ENCODE assay signal across 8 cellular contexts in genomic region chr15:59691194-59691805, GRCh38. TPM values are rescaled to one million over a fixed set of nuclear protein-coding genes. Genes with fewer than 3 reads are reported as not detected.
A peak's percentile ranks its signal among the peaks of the same experiment; 100 is the strongest.
DNase-seq lines count a peak whose midpoint lies in the region; ATAC-seq, FAIRE-seq and TF ChIP-seq lines count a peak whose summit lies in the region.

No MANE protein-coding gene starts in this region.

- no peaks in the 10 kb centered on the region for H3K9me3 Mint-ChIP-seq in Caco-2 (ENCODE audit: unreplicated experiment)

- FAIRE-seq in HTR-8/SVneo (lab: Jason Lieb, UNC) = no peak
- FAIRE-seq in HepG2 (lab: Jason Lieb, UNC) = peak; percentile 52

- H3K4me1 ChIP-seq in Caco-2 (0 out of 2 replicates have a peak, but pooled peaks cover 4% of the 10 kb centered on the region), body of pancreas (peaks cover 22% of the 10 kb centered on the region), HepG2 (ENCODE audit: insufficient read depth, low read length) (peaks cover 32% of the 10 kb centered on the region), thyroid gland (peaks cover 5 to 12% of the 10 kb centered on the region in 2 donors)

- POLR2A ChIA-PET in Caco-2 (lab: Charles Lee) = interaction anchor here (0.8 kb wide), 1 partner anchor 34 kb away, joined by 4 read pairs; the partner anchor contains the start of gene GTF2A2
- POLR2A ChIA-PET in RWPE1 (lab: Yijun Ruan, JAX; ENCODE audit: low non-redundant PET) = no interaction called here
- POLR2A ChIA-PET in HepG2 (lab: Yijun Ruan, JAX) = no interaction called here

- H3K79me2 ChIP-seq in HepG2 (ENCODE audit: insufficient read depth, low read length) = peaks cover 24% of the 10 kb centered on the region

- TF ChIP-seq EP300 in HepG2 (IDR thresholded peaks at IDR 0.05; ENCODE audit: low read depth in 2 of 2, low read length in 2 of 2) (no peak), HepG2 (CRISPR knock-in tag; IDR thresholded peaks at IDR 0.05; ENCODE audit: borderline replicate concordance) (no peak)

- in situ Hi-C loops in HepG2 (cut with HindIII; ENCODE audit: extremely low pct_ligation_motif_present, low pct_unique_long_range_greater_than_20kb) = loop anchor here (25.0 kb wide), 1 partner anchor 771 kb away; no protein-coding TSS in a partner anchor

- peaks cover 17% of the 10 kb centered on the region for H4K20me1 ChIP-seq in HepG2 (ENCODE audit: insufficient read depth, low read length)

- 5 to 14% methylated on average over 1 of the region's 1 CpG for WGBS in body of pancreas, 2 donors
- 0% methylated on average over 1 of the region's 1 CpG for WGBS in HepG2 (ENCODE audit: low lambda C conversion rate)
- 58 to 69% methylated on average over 1 of the region's 1 CpG for WGBS in thyroid gland, 2 donors

- BruUV-seq in Caco-2 (replicated peaks; lab: Mats Ljungman, UMichigan) (no TSS peak), HepG2 (replicated peaks; lab: Mats Ljungman, UMichigan) (no TSS peak)

- no peak overlapping the region for H3K9ac ChIP-seq in HepG2 (ENCODE audit: insufficient read depth, low read depth, low read length)

- peaks cover 22% of the 10 kb centered on the region for H3K36me3 Mint-ChIP-seq in Caco-2 (ENCODE audit: insufficient read depth, unreplicated experiment)

- H3K36me3 ChIP-seq in Caco-2 (ENCODE audit: control insufficient read depth, insufficient read depth, low read length) = no peaks in the 10 kb centered on the region
- no peaks in the 10 kb centered on the region for H3K36me3 ChIP-seq in body of pancreas (replicated peaks in 1 of 2; ENCODE audit: insufficient read depth in 1 of 2, low read depth in 2 of 2)
- peaks cover 1 to 3% of the 10 kb centered on the region in 2 experiments; a peak in 3 of 5 replicates for H3K36me3 ChIP-seq in HepG2 (replicated peaks in 1 of 2; ENCODE audit: control insufficient read depth in 1 of 2, insufficient read depth in 2 of 2, low read length in 2 of 2)
- H3K36me3 ChIP-seq in thyroid gland = no peaks in the 10 kb centered on the region

- H3K27ac Mint-ChIP-seq in Caco-2 (ENCODE audit: unreplicated experiment) = no peak overlapping the region

- no peak for TF ChIP-seq RAD21 in HepG2 (CRISPR knock-in tag; IDR thresholded peaks at IDR 0.05)

- no peak overlapping the region for H2AFZ ChIP-seq in HepG2 (ENCODE audit: low read length)

- TF ChIP-seq POLR2A in body of pancreas (IDR thresholded peaks at IDR 0.05) (no peak), HepG2 (IDR thresholded peaks at IDR 0.05; ENCODE audit: insufficient read depth in 1 of 2, low read depth in 2 of 2, low read length in 2 of 2) (no peak), thyroid gland (IDR thresholded peaks at IDR 0.05) (no peak)

- TF ChIP-seq CTCF in Caco-2 (IDR thresholded peaks at IDR 0.05; ENCODE audit: insufficient read depth in 1 of 2, low read depth in 1 of 2, low read length in 1 of 2, severe bottlenecking in 1 of 2, unreplicated experiment in 1 of 2) (peak; percentile 52 to 53), RWPE1 (conservative IDR thresholded peaks at IDR 0.05; ENCODE audit: low read depth) (peak; percentile 89), body of pancreas (IDR thresholded peaks at IDR 0.05) (peak in 6 of 7 experiments; percentile 38 to 70 (median 60)), HepG2 (CRISPR knock-in tag; IDR thresholded peaks at IDR 0.05) (peak; percentile 36), thyroid gland (IDR thresholded peaks at IDR 0.05) (peak; percentile 16 to 71 (median 46))

- peaks cover 14% of the 10 kb centered on the region for H3K4me1 Mint-ChIP-seq in Caco-2 (ENCODE audit: low read depth, unreplicated experiment)

- no peak overlapping the region for H3K4me2 ChIP-seq in HepG2 (ENCODE audit: low read depth, low read length)

- DNase-seq in Caco-2 (peak in 1 of 2 experiments; percentile 46), HTR-8/SVneo (ENCODE audit: insufficient read length, low spot score) (peak; percentile 32), RWPE1 (ENCODE audit: low spot score) (peak; percentile 37), body of pancreas (peak; percentile 33 to 70 (median 56)), HepG2 (ENCODE audit: low spot score) (peak; percentile 28), thyroid gland (peak; percentile 23 to 38), sciatic nerve (ENCODE audit: low spot score) (no peak)

- H3K27me3 ChIP-seq in Caco-2 (replicated peaks; ENCODE audit: control insufficient read depth, insufficient read depth, low read length) (no peaks in the 10 kb centered on the region), body of pancreas (no peaks in the 10 kb centered on the region), HepG2 (ENCODE audit: control insufficient read depth in 1 of 2, insufficient read depth in 2 of 2, low read length in 2 of 2) (no peaks in the 10 kb centered on the region; a peak in 3 of 5 replicates), thyroid gland (no peaks in the 10 kb centered on the region)

- H3K27ac ChIP-seq in RWPE1 (no peak overlapping the region), body of pancreas (no peak overlapping the region), HepG2 (ENCODE audit: extremely low read length, insufficient read depth, low read length) (no peak overlapping the region), thyroid gland (peak overlapping the region in 1 of 3 donors; percentile 3)

- no peak overlapping the region for H3K4me3 ChIP-seq in Caco-2 (ENCODE audit: low read depth, low read length)
- no peak overlapping the region for H3K4me3 ChIP-seq in body of pancreas
- H3K4me3 ChIP-seq in HepG2 (replicated peaks in 1 of 3; ENCODE audit: insufficient read depth in 1 of 3, low read depth in 2 of 3, low read length in 3 of 3) = no peak overlapping the region
- no peak overlapping the region for H3K4me3 ChIP-seq in thyroid gland (replicated peaks in 1 of 3)

- ATAC-seq in body of pancreas = no peak
- no peak for ATAC-seq in HepG2
- no peak for ATAC-seq in GM21737 (IDR thresholded peaks at IDR 0.05; ENCODE audit: unreplicated experiment)
- no peak for ATAC-seq in sciatic nerve

- CTCF ChIA-PET in Caco-2 (lab: Charles Lee) = interaction anchor here (0.8 kb wide), 1 partner anchor 637 kb away, joined by 3 read pairs; no protein-coding TSS in a partner anchor
- CTCF ChIA-PET in RWPE1 (lab: Yijun Ruan, JAX) = interaction anchor here (0.6 to 2.7 kb wide), 13 partner anchors 9 to 1014 kb away, joined by 3 to 16 read pairs (median 3); no protein-coding TSS in a partner anchor
- CTCF ChIA-PET in HepG2 (lab: Yijun Ruan, JAX; ENCODE audit: low intra/inter-chr PET ratio, low total read pairs) = interaction anchor here (0.9 to 1.9 kb wide), 2 partner anchors 489 to 635 kb away, joined by 4 to 8 read pairs; no protein-coding TSS in a partner anchor

- H3K9me3 ChIP-seq in Caco-2 = no peaks in the 10 kb centered on the region
- H3K9me3 ChIP-seq in body of pancreas = no peaks in the 10 kb centered on the region
- no peaks in the 10 kb centered on the region for H3K9me3 ChIP-seq in HepG2 (ENCODE audit: low read length)
- H3K9me3 ChIP-seq in thyroid gland = no peaks in the 10 kb centered on the region

- intact Hi-C loops in Caco-2 (cut with micrococcal nuclease; ENCODE audit: unreplicated experiment) (loop anchor here (1.0 to 2.0 kb wide), 2 partner anchors 34 to 489 kb away; no protein-coding TSS in a partner anchor), body of pancreas (cut with DNase I) (no loop called here), HepG2 (cut with micrococcal nuclease; ENCODE audit: unreplicated experiment) (loop anchor here (2.0 kb wide), 1 partner anchor 636 kb away; no protein-coding TSS in a partner anchor), thyroid gland (cut with DNase I) (no loop called here), sciatic nerve (cut with DNase I) (no loop called here)

- no peak overlapping the region for H3K4me3 Mint-ChIP-seq in Caco-2 (ENCODE audit: unreplicated experiment)

- no peaks in the 10 kb centered on the region for H3K27me3 Mint-ChIP-seq in Caco-2 (ENCODE audit: insufficient read depth, unreplicated experiment)

RNA-seq across cellular contexts. Expression of gene BNIP2, which starts 2.2 kb away (rescaled TPM):
- 54.0 and 56.0 TPM in 2 replicates for total RNA-seq in Caco-2 (2022)
- total RNA-seq in body of pancreas = 10 to 100 TPM; 44.2 to 91.1 TPM
- 55.1 and 57.6 TPM in 2 replicates for total RNA-seq in HepG2 (2016; rRNA removed; fragmentation: Illumina TruSeq; extraction: Trizol)
- total RNA-seq in HepG2 (2016; cell fraction: cytosol; rRNA removed; fragmentation: Illumina TruSeq; extraction: Trizol; ENCODE audit: low read depth) = 14.7 and 15.0 TPM in 2 replicates
- 53.0 and 56.3 TPM in 2 replicates for total RNA-seq in HepG2 (2016; cell fraction: insoluble cytoplasmic fraction; rRNA removed; fragmentation: Illumina TruSeq; extraction: Trizol)
- 19.6 and 21.1 TPM in 2 replicates for total RNA-seq in HepG2 (2016; cell fraction: membrane; rRNA removed; fragmentation: Illumina TruSeq; extraction: Trizol)
- total RNA-seq in HepG2 (2016; cell fraction: nucleus; rRNA removed; fragmentation: Illumina TruSeq; extraction: Trizol) = 59.8 and 62.4 TPM in 2 replicates
- polyA plus RNA-seq in HepG2 (2011; rRNA removed) = 11.9 and 17.4 TPM in 2 replicates
- 15.1 and 17.3 TPM in 2 replicates for polyA plus RNA-seq in HepG2 (2011; cell fraction: cytosol; rRNA removed)
- 20.7 and 22.5 TPM in 2 replicates for polyA plus RNA-seq in HepG2 (2011; cell fraction: nucleus; rRNA removed)
- polyA plus RNA-seq in HepG2 (2012) = 24.1 and 27.1 TPM in 2 replicates
- polyA plus RNA-seq in HepG2 (2016; cell fraction: cytosol; fragmentation: Illumina TruSeq; extraction: Trizol; ENCODE audit: low read depth) = 3.1 and 4.4 TPM in 2 replicates
- polyA plus RNA-seq in HepG2 (2016; cell fraction: insoluble cytoplasmic fraction; fragmentation: Illumina TruSeq; extraction: Trizol; ENCODE audit: low read depth) = 39.2 and 39.8 TPM in 2 replicates
- polyA plus RNA-seq in HepG2 (2016; cell fraction: membrane; fragmentation: Illumina TruSeq; extraction: Trizol; ENCODE audit: low read depth) = 11.3 and 11.4 TPM in 2 replicates
- 64.4 and 67.5 TPM in 2 replicates for polyA plus RNA-seq in HepG2 (2016; cell fraction: nucleus; fragmentation: Illumina TruSeq; extraction: Trizol; ENCODE audit: insufficient read depth, low read depth)
- 5.2 and 8.2 TPM in 2 replicates for polyA minus RNA-seq in HepG2 (2011; rRNA and poly(A)+ RNA removed; ENCODE audit: low replicate concordance)
- 27.3 and 28.5 TPM in 2 replicates for polyA minus RNA-seq in HepG2 (2011; cell fraction: cytosol; rRNA and poly(A)+ RNA removed)
- 69.1 and 79.8 TPM in 2 replicates for polyA minus RNA-seq in HepG2 (2011; cell fraction: nucleus; rRNA and poly(A)+ RNA removed)
- total RNA-seq in thyroid gland = 100 to 1,000 TPM in 3 of 4 donors, 10 to 100 TPM in 1; 84.9 to 161 (median 129) TPM
- 101 TPM for total RNA-seq in sciatic nerve

RNA-seq across cellular contexts. Expression of gene GTF2A2, which starts 34.0 kb away (rescaled TPM):
- total RNA-seq in Caco-2 (2022) (147 and 153 TPM in 2 replicates), body of pancreas (10 to 100 TPM in 1 of 2 donors, 1 to 10 TPM in 1; 9.1 to 10.2 TPM), HepG2 (2016; rRNA removed; fragmentation: Illumina TruSeq; extraction: Trizol) (106 and 118 TPM in 2 replicates), thyroid gland (10 to 100 TPM; 22.3 to 73.6 (median 37.9) TPM), sciatic nerve (73.2 TPM)
- total RNA-seq in HepG2 (2016; cell fraction: cytosol; rRNA removed; fragmentation: Illumina TruSeq; extraction: Trizol; ENCODE audit: low read depth) = 74.1 and 118 TPM in 2 replicates
- total RNA-seq in HepG2 (2016; cell fraction: insoluble cytoplasmic fraction; rRNA removed; fragmentation: Illumina TruSeq; extraction: Trizol) = 109 and 142 TPM in 2 replicates
- total RNA-seq in HepG2 (2016; cell fraction: membrane; rRNA removed; fragmentation: Illumina TruSeq; extraction: Trizol) = 141 and 182 TPM in 2 replicates
- 39.0 and 52.5 TPM in 2 replicates for total RNA-seq in HepG2 (2016; cell fraction: nucleus; rRNA removed; fragmentation: Illumina TruSeq; extraction: Trizol)
- 23.3 and 24.4 TPM in 2 replicates for polyA plus RNA-seq in HepG2 (2011; rRNA removed)
- polyA plus RNA-seq in HepG2 (2011; cell fraction: cytosol; rRNA removed) = 24.7 and 43.0 TPM in 2 replicates
- polyA plus RNA-seq in HepG2 (2011; cell fraction: nucleus; rRNA removed) = 5.5 and 6.4 TPM in 2 replicates
- polyA plus RNA-seq in HepG2 (2012) = 44.4 and 55.1 TPM in 2 replicates
- polyA plus RNA-seq in HepG2 (2016; cell fraction: cytosol; fragmentation: Illumina TruSeq; extraction: Trizol; ENCODE audit: low read depth) = 234 and 380 TPM in 2 replicates
- 194 and 206 TPM in 2 replicates for polyA plus RNA-seq in HepG2 (2016; cell fraction: insoluble cytoplasmic fraction; fragmentation: Illumina TruSeq; extraction: Trizol; ENCODE audit: low read depth)
- 203 and 294 TPM in 2 replicates for polyA plus RNA-seq in HepG2 (2016; cell fraction: membrane; fragmentation: Illumina TruSeq; extraction: Trizol; ENCODE audit: low read depth)
- 80.3 and 80.7 TPM in 2 replicates for polyA plus RNA-seq in HepG2 (2016; cell fraction: nucleus; fragmentation: Illumina TruSeq; extraction: Trizol; ENCODE audit: insufficient read depth, low read depth)
- polyA minus RNA-seq in HepG2 (2011; rRNA and poly(A)+ RNA removed; ENCODE audit: low replicate concordance) = 2.4 and 16.3 TPM in 2 replicates
- polyA minus RNA-seq in HepG2 (2011; cell fraction: cytosol; rRNA and poly(A)+ RNA removed) = 10.3 and 16.3 TPM in 2 replicates
- 8.7 and 12.1 TPM in 2 replicates for polyA minus RNA-seq in HepG2 (2011; cell fraction: nucleus; rRNA and poly(A)+ RNA removed)

Comparison
In these comparisons a context has a peak if more than half of its experiments do, and no peak if none do; other contexts are left out.
1. CTCF ChIP-seq: peak in every context shown above with its lines; median percentile 89 in RWPE1; 60 in body of pancreas; 52 in Caco-2; 46 in thyroid gland; 36 in HepG2.
2. intact Hi-C loops: an anchor here in Caco-2 (1.0 to 2.0 kb wide) and HepG2 (2.0 kb wide); none called in body of pancreas, thyroid gland and sciatic nerve.